In the genomic region with DNA sequence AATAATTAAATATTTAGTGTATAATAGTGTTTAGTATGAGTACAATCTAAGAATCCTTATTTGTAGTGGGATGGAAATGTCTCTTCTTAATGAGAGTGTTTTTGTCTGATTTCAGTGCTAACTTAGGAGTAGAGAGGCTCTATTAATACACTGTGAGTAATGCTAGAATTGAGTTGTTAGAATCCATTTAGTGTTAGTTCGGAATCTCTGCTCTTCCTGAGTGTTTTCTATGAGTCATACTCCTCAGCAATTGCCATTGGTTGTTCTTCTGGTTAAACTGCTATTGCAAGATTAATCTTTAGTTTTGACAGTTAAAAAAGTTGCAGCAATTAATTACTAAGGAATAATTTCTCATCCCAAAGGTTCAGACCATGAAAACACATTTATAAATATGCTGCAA, we compare ENCODE assay signal across 23 cellular contexts.
"Had no signal": no experiment of that assay in that cellular context is flagged by ENCODE, and none has a peak within 500 bp of the region (broad histone marks: within the 10 kb centered on the region; RNA-seq: fewer than 3 reads in every experiment).

No MANE protein-coding gene starts in this region.

- H3K4me3 ChIP-seq: ascending aorta, gastroesophageal sphincter, hepatocyte, ovary, prostate gland, testis, transverse colon had no signal

- H3K36me3 ChIP-seq: ascending aorta, gastroesophageal sphincter, ovary, prostate gland, transverse colon had no signal

- H2AFZ ChIP-seq: hepatocyte had no signal

- H3K9me3 ChIP-seq: ascending aorta, gastroesophageal sphincter, ovary, prostate gland, testis, transverse colon had no signal

- H3K4me1 ChIP-seq: ascending aorta, gastroesophageal sphincter, prostate gland, testis, transverse colon had no signal

- DNase-seq: activated CD4-positive, alpha-beta memory T cell treated with anti-CD3 and anti-CD28 coated beads for 36 hours; activated CD4-positive, alpha-beta T cell treated with anti-CD3 and anti-CD28 coated beads, Interleukin-2, amount 10 ng/mL, durations not matched to agents 24 days and 14 days; activated CD4-positive, CD25-positive, alpha-beta regulatory T cell treated with anti-CD3 and anti-CD28 coated beads, Interleukin-2, amount 50 U/mL, for 72 hours; activated CD8-positive, alpha-beta memory T cell treated with anti-CD3 and anti-CD28 coated beads, Interleukin-2, amount 50 U/mL, for 4 hours; activated gamma-delta T cell; activated naive CD4-positive, alpha-beta T cell treated with anti-CD3 and anti-CD28 coated beads, Interleukin-2, amount 10 ng/mL, durations not matched to agents 7 days and 5 days; activated naive CD8-positive, alpha-beta T cell treated with anti-CD3 and anti-CD28 coated beads, Interleukin-2, amount 10 ng/mL, durations not matched to agents 7 days and 5 days; activated T-cell treated with anti-CD3 and anti-CD28 coated beads, Interleukin-2, amount 50 U/mL, for 1 hour; effector CD8-positive, alpha-beta T cell; erythroblast; left colon; naive B cell; nephron progenitor cell; ovary; stimulated activated CD4-positive, alpha-beta T cell treated with anti-CD3 and anti-CD28 coated beads, Interleukin-2, amount 100 ng/mL, for 48 hours; stimulated activated naive CD4-positive, alpha-beta T cell treated with Interleukin-2 at 50 U/mL for 16 hours; T-helper 9 cell; testis; transverse colon had no signal

- H3K27me3 ChIP-seq: ascending aorta, hepatocyte, ovary, testis, transverse colon had no signal
